30 cellular contexts compared by ENCODE assay signal in genomic region chr12:112792743-112793142, GRCh38. TPM values are rescaled to one million over a fixed set of nuclear protein-coding genes. Genes with fewer than 3 reads are reported as not detected.
"Had no signal": no experiment of that assay in that cellular context is flagged by ENCODE, and none has a peak within 500 bp of the region (broad histone marks: within the 10 kb centered on the region; RNA-seq: fewer than 3 reads in every experiment).

No MANE protein-coding gene starts in this region.

- H3K36me3 ChIP-seq: heart left ventricle, sigmoid colon, vagina had no signal

- H3K9me3 Mint-ChIP-seq: activated B cell treated with CpG ODN at 0.5 μM for 24 hours; activated naive CD8-positive, alpha-beta T cell treated with anti-CD3 and anti-CD28 coated beads for 36 hours; activated T-cell treated with anti-CD3 and anti-CD28 coated beads, Interleukin-2, amount 50 U/mL, for 24 hours; activated T-helper 2 cell treated with anti-CD3 and anti-CD28 coated beads, Interferon-gamma antibody, Interleukin-2, Interleukin-4, amounts not matched to agents 10 μg/mL and 5 μg/mL and 100 μg/mL, durations not matched to agents 14 hours and 24 hours and 36 hours; neural crest cell had no signal

- H3K4me3 ChIP-seq: heart left ventricle, lung, sigmoid colon, smooth muscle cell, testis, vagina had no signal

- H3K27ac Mint-ChIP-seq: activated B cell treated with CpG ODN at 0.5 μM for 24 hours; activated CD4-positive, alpha-beta T cell treated with anti-CD3 and anti-CD28 coated beads for 36 hours; activated naive CD8-positive, alpha-beta T cell treated with anti-CD3 and anti-CD28 coated beads for 36 hours; activated T-cell treated with anti-CD3 and anti-CD28 coated beads, Interleukin-2, amount 50 U/mL, for 24 hours; activated T-helper 2 cell treated with anti-CD3 and anti-CD28 coated beads, Interferon-gamma antibody, Interleukin-2, Interleukin-4, amounts not matched to agents 10 μg/mL and 5 μg/mL and 100 μg/mL, durations not matched to agents 14 hours and 24 hours and 36 hours; naive B cell; stimulated activated naive B cell treated with anti-CD40 and anti-IgM and Interleukin-4, amounts not matched to agents 10 μg/mL and 1 μg/mL and 100 μg/mL, for 72 hours; T-helper 17 cell had no signal

- H3K27ac ChIP-seq: epithelial cell of prostate, heart left ventricle, sigmoid colon, testis, vagina had no signal

- H3K4me1 ChIP-seq: heart left ventricle, sigmoid colon, testis, vagina had no signal

- H3K4me2 ChIP-seq: smooth muscle cell had no signal

- H3K36me3 Mint-ChIP-seq: activated naive CD8-positive, alpha-beta T cell treated with anti-CD3 and anti-CD28 coated beads for 36 hours; stimulated activated naive B cell treated with anti-CD40 and anti-IgM and Interleukin-4, amounts not matched to agents 10 μg/mL and 1 μg/mL and 100 μg/mL, for 72 hours had no signal

- H3K9me3 ChIP-seq: heart left ventricle, sigmoid colon, testis, vagina had no signal

- H3K4me1 Mint-ChIP-seq: activated B cell treated with CpG ODN at 0.5 μM for 24 hours; activated CD4-positive, alpha-beta T cell treated with anti-CD3 and anti-CD28 coated beads for 36 hours; activated naive CD8-positive, alpha-beta T cell treated with anti-CD3 and anti-CD28 coated beads for 36 hours; naive B cell had no signal

- H3K4me3 Mint-ChIP-seq: activated B cell treated with CpG ODN at 0.5 μM for 24 hours; activated CD4-positive, alpha-beta T cell treated with anti-CD3 and anti-CD28 coated beads for 36 hours; activated naive CD8-positive, alpha-beta T cell treated with anti-CD3 and anti-CD28 coated beads for 36 hours; activated T-cell treated with anti-CD3 and anti-CD28 coated beads, Interleukin-2, amount 50 U/mL, for 24 hours; naive B cell; neural crest cell; stimulated activated naive B cell treated with anti-CD40 and anti-IgM and Interleukin-4, amounts not matched to agents 10 μg/mL and 1 μg/mL and 100 μg/mL, for 72 hours; T-helper 17 cell had no signal

- DNase-seq: activated B cell treated with CpG ODN at 0.5 μM for 24 hours; activated CD4-positive, alpha-beta T cell treated with anti-CD3 and anti-CD28 coated beads for 36 hours; activated CD4-positive, alpha-beta T cell treated with anti-CD3 and anti-CD28 coated beads, Interleukin-2, amount 50 U/mL, for 4 hours; activated CD8-positive, alpha-beta memory T cell treated with anti-CD3 and anti-CD28 coated beads for 24 hours; activated CD8-positive, alpha-beta memory T cell treated with anti-CD3 and anti-CD28 coated beads, Interleukin-2, amount 50 U/mL, for 4 hours; activated naive CD4-positive, alpha-beta T cell; activated naive CD8-positive, alpha-beta T cell treated with anti-CD3 and anti-CD28 coated beads for 36 hours; activated T-cell treated with anti-CD3 and anti-CD28 coated beads, Interleukin-2, amount 50 U/mL, for 24 hours; heart left ventricle; naive B cell; retina; sigmoid colon; stimulated activated CD4-positive, alpha-beta T cell treated with anti-CD3 and anti-CD28 coated beads, Interleukin-2, amount 100 ng/mL, for 48 hours; stimulated activated CD8-positive, alpha-beta memory T cell treated with anti-CD3 and anti-CD28 coated beads, Interleukin-4, amount 100 ng/mL, for 48 hours; stimulated activated naive B cell treated with anti-CD40 and anti-IgM and Interleukin-4, amounts not matched to agents 10 μg/mL and 1 μg/mL and 100 μg/mL, for 72 hours; T-helper 17 cell; testis; trophoblast cell had no signal

- H3K27me3 ChIP-seq: testis, vagina had no signal

RNA-seq across cellular contexts. Expression of gene RPH3A, which starts 1.2 kb away (rescaled TPM):
- total RNA-seq: activated B cell treated with CpG ODN at 0.5 μM for 24 hours; activated CD4-positive, alpha-beta T cell treated with anti-CD3 and anti-CD28 coated beads for 36 hours; activated naive CD8-positive, alpha-beta T cell treated with anti-CD3 and anti-CD28 coated beads for 36 hours; activated T-helper 2 cell treated with anti-CD3 and anti-CD28 coated beads, Interferon-gamma antibody, Interleukin-2, Interleukin-4, amounts not matched to agents 10 μg/mL and 5 μg/mL and 100 μg/mL, durations not matched to agents 14 hours and 24 hours and 36 hours; bronchial epithelial cell; dermis microvascular lymphatic vessel endothelial cell; fibroblast of villous mesenchyme; kidney epithelial cell; left lobe of liver; neural crest cell; osteoblast; smooth muscle cell had no signal
- polyA plus RNA-seq: heart left ventricle, smooth muscle cell had no signal
